Comparison of ENCODE assay signal across 4 cellular contexts in genomic region chr4:9488796-9489195, GRCh38. TPM values are rescaled to one million over a fixed set of nuclear protein-coding genes. Genes with fewer than 3 reads are reported as not detected.
"Had no signal": no experiment of that assay in that cellular context is flagged by ENCODE, and none has a peak within 500 bp of the region (broad histone marks: within the 10 kb centered on the region; RNA-seq: fewer than 3 reads in every experiment).

No MANE protein-coding gene starts in this region.

RNA-seq across cellular contexts. Expression of gene DEFB131A, which starts 44.6 kb away (rescaled TPM):
- total RNA-seq: LHCN-M2, M059J, MCF 10A, NCI-H460 had no signal
